20 cellular contexts compared by ENCODE assay signal in the genomic region with DNA sequence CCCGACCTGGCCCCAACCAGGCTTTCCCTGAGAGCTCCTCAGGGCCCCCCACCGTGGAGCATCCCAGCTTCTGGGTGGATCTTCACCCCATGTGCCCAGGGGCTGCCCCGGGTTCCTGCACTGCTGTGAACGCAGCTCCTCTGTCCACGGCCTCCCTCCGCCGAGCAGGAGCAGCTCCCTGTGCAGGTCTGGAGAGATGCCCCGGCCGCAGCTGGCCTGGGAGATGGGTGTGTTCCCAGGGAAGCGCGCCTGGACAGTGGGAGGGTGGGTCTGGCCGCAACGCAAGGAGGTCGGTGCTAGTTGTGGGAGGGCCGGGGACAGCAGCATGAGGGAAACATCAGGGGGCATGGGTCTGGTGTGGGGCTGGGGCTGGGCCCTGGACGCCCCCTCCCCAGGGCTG.
"Had no signal": no experiment of that assay in that cellular context is flagged by ENCODE, and none has a peak within 500 bp of the region (broad histone marks: within the 10 kb centered on the region; RNA-seq: fewer than 3 reads in every experiment).

No MANE protein-coding gene starts in this region.

- H3K27me3 ChIP-seq: pancreas had no signal

- H3K27ac ChIP-seq: pancreas, SJCRH30, WERI-Rb-1 had no signal

- ATAC-seq: activated CD4-positive, alpha-beta T cell treated with anti-CD3 and anti-CD28 coated beads for 36 hours; activated naive CD4-positive, alpha-beta T cell treated with anti-CD3 and anti-CD28 coated beads, Interleukin-2, amount 50 U/mL, for 72 hours; natural killer cell; pancreas; stimulated activated naive B cell treated with anti-CD40 and anti-IgM and Interleukin-4, amounts not matched to agents 10 μg/mL and 1 μg/mL and 100 μg/mL, for 72 hours; T-helper 17 cell had no signal

- H3K4me3 ChIP-seq: coronary artery, lung, pancreas, SJCRH30 had no signal

- H3K27me3 Mint-ChIP-seq: activated CD4-positive, alpha-beta memory T cell treated with anti-CD3 and anti-CD28 coated beads, Interleukin-2, amount 10 ng/mL, durations not matched to agents 7 days and 5 days; activated CD4-positive, alpha-beta T cell treated with anti-CD3 and anti-CD28 coated beads for 36 hours; T-helper 17 cell had no signal

- DNase-seq: activated CD4-positive, alpha-beta memory T cell treated with anti-CD3 and anti-CD28 coated beads, Interleukin-2, amount 10 ng/mL, durations not matched to agents 7 days and 5 days; activated CD4-positive, alpha-beta T cell treated with anti-CD3 and anti-CD28 coated beads for 36 hours; activated gamma-delta T cell; activated T-cell treated with anti-CD3 and anti-CD28 coated beads, Interleukin-2, amount 50 U/mL, for 48 hours; central memory CD4-positive, alpha-beta T cell; effector CD4-positive, alpha-beta T cell; foreskin fibroblast; head of caudate nucleus; natural killer cell; pancreas; stimulated activated CD4-positive, alpha-beta T cell treated with anti-CD3 and anti-CD28 coated beads, Interleukin-15, amount 100 ng/mL, for 24 hours; stimulated activated CD4-positive, alpha-beta T cell treated with anti-CD3 and anti-CD28 coated beads, Interleukin-4, amount 100 ng/mL, for 1 hour; stimulated activated naive B cell treated with anti-CD40 and anti-IgM and Interleukin-4, amounts not matched to agents 10 μg/mL and 1 μg/mL and 100 μg/mL, for 72 hours; substantia nigra; T-helper 17 cell; WERI-Rb-1 had no signal

- H3K9me3 Mint-ChIP-seq: activated CD4-positive, alpha-beta memory T cell treated with anti-CD3 and anti-CD28 coated beads, Interleukin-2, amount 10 ng/mL, durations not matched to agents 7 days and 5 days; activated naive CD4-positive, alpha-beta T cell treated with anti-CD3 and anti-CD28 coated beads, Interleukin-2, amount 50 U/mL, for 72 hours; natural killer cell; stimulated activated naive B cell treated with anti-CD40 and anti-IgM and Interleukin-4, amounts not matched to agents 10 μg/mL and 1 μg/mL and 100 μg/mL, for 72 hours had no signal

- H3K4me1 ChIP-seq: pancreas had no signal

- H3K36me3 ChIP-seq: pancreas, SJCRH30, WERI-Rb-1 had no signal

- H3K36me3 Mint-ChIP-seq: activated naive CD4-positive, alpha-beta T cell treated with anti-CD3 and anti-CD28 coated beads, Interleukin-2, amount 50 U/mL, for 72 hours; natural killer cell; stimulated activated naive B cell treated with anti-CD40 and anti-IgM and Interleukin-4, amounts not matched to agents 10 μg/mL and 1 μg/mL and 100 μg/mL, for 72 hours had no signal

- H3K9me3 ChIP-seq: pancreas, SJCRH30 had no signal

- H3K4me3 Mint-ChIP-seq: activated CD4-positive, alpha-beta memory T cell treated with anti-CD3 and anti-CD28 coated beads, Interleukin-2, amount 10 ng/mL, durations not matched to agents 7 days and 5 days; activated CD4-positive, alpha-beta T cell treated with anti-CD3 and anti-CD28 coated beads for 36 hours; natural killer cell; stimulated activated naive B cell treated with anti-CD40 and anti-IgM and Interleukin-4, amounts not matched to agents 10 μg/mL and 1 μg/mL and 100 μg/mL, for 72 hours; T-helper 17 cell had no signal

- H3K4me1 Mint-ChIP-seq: activated CD4-positive, alpha-beta memory T cell treated with anti-CD3 and anti-CD28 coated beads, Interleukin-2, amount 10 ng/mL, durations not matched to agents 7 days and 5 days had no signal
